1 cellular context compared by ENCODE assay signal in genomic region chr17:41966453-41967140, GRCh38.
TF ChIP-seq lines count a peak whose summit lies in the region.

CNP (plus strand) TSS chr17:41966795; CDS start chr17:41966885, 90 bp downstream.

TF ChIP-seq in K562, 482 proteins besides CTCF, POLR2A, EP300 and RAD21 (continued from another document and continues in another):
- TF ChIP-seq HMBOX1 (IDR thresholded peaks at IDR 0.05) (peak; percentile 38; the same call in 1 of the 2 replicates), UBTF (IDR thresholded peaks at IDR 0.05; ENCODE audit: borderline replicate concordance in 1 of 2, low read depth in 2 of 2, low read length in 2 of 2) (0 out of 4 replicates have a peak, but pooled peaks of 1 of the 2 experiments have one; percentile 34), GATAD2B (IDR thresholded peaks at IDR 0.05; ENCODE audit: borderline replicate concordance) (peak; percentile 82; the same call in 1 of the 2 replicates), PHF8 (IDR thresholded peaks at IDR 0.05; ENCODE audit: borderline replicate concordance, low read length) (peak; percentile 71; the same call in 1 of the 2 replicates), ZBTB33 (CRISPR knock-in tag; IDR thresholded peaks at IDR 0.05) (no peak), KLF13 (tag; IDR thresholded peaks at IDR 0.05; ENCODE audit: borderline replicate concordance, low read depth) (peak; percentile 79; the same call in 1 of the 2 replicates), ZNF318 (IDR thresholded peaks at IDR 0.05; ENCODE audit: borderline replicate concordance in 1 of 2, low read depth in 1 of 2) (no peak), FUS (optimal IDR thresholded peaks at IDR 0.05; ENCODE audit: low read depth, low read length) (peak; percentile 16), TEAD4 (IDR thresholded peaks at IDR 0.05; ENCODE audit: low read length) (0 out of 2 replicates have a peak, but pooled peaks have one; percentile 11), TEAD4 (CRISPR knock-in tag; IDR thresholded peaks at IDR 0.05; ENCODE audit: borderline replicate concordance) (no peak), ZNF140 (CRISPR knock-in tag; IDR thresholded peaks at IDR 0.05) (no peak), MNT (conservative IDR thresholded peaks at IDR 0.05) (peak; percentile 61 to 68), RB1 (IDR thresholded peaks at IDR 0.05; ENCODE audit: low read depth) (peak; percentile 78; the same call in 1 of the 2 replicates), NEUROD1 (IDR thresholded peaks at IDR 0.05; ENCODE audit: borderline replicate concordance, low read depth, low read length, partially characterized antibody) (no peak), PML (IDR thresholded peaks at IDR 0.05; ENCODE audit: low read length) (peak; percentile 4; the same call in 1 of the 2 replicates), ATF7 (IDR thresholded peaks at IDR 0.05) (peak; percentile 16; the same call in 1 of the 2 replicates), RBFOX2 (IDR thresholded peaks at IDR 0.05; ENCODE audit: low read depth, low read length) (peak; percentile 85), IFI16 (CRISPR knock-in tag; IDR thresholded peaks at IDR 0.05) (no peak), MAFF (IDR thresholded peaks at IDR 0.05; ENCODE audit: low read length) (peak; percentile 2; the same call in 1 of the 2 replicates), HNRNPL (IDR thresholded peaks at IDR 0.05; ENCODE audit: low read depth, low read length) (peak; percentile 92), ATF1 (CRISPR knock-in tag; IDR thresholded peaks at IDR 0.05) (no peak), ATF1 (tag; IDR thresholded peaks at IDR 0.05) (peak; percentile 22; the same call in 1 of the 2 replicates), ZNF384 (IDR thresholded peaks at IDR 0.05; ENCODE audit: low read depth, low read length) (no peak), EP400 (IDR thresholded peaks at IDR 0.05) (peak; percentile 5; the same call in 1 of the 2 replicates), MAFG (tag; conservative IDR thresholded peaks at IDR 0.05) (no peak), CEBPB (tag; IDR thresholded peaks at IDR 0.05) (no peak), YBX1 (IDR thresholded peaks at IDR 0.05) (no peak), E2F8 (IDR thresholded peaks at IDR 0.05; ENCODE audit: low read depth, partially characterized antibody) (no peak), ZNF668 (CRISPR knock-in tag; IDR thresholded peaks at IDR 0.05) (no peak), PCBP1 (IDR thresholded peaks at IDR 0.05; ENCODE audit: low read depth, low read length, poor library complexity, severe bottlenecking) (peak; percentile 82), ZNF695 (CRISPR knock-in tag; IDR thresholded peaks at IDR 0.05) (no peak), ZBTB26 (CRISPR knock-in tag; IDR thresholded peaks at IDR 0.05) (no peak), GTF2A2 (tag; IDR thresholded peaks at IDR 0.05) (no peak), ZC3H8 (IDR thresholded peaks at IDR 0.05) (no peak), ZBTB7A (IDR thresholded peaks at IDR 0.05; ENCODE audit: borderline replicate concordance, control insufficient read depth, low read depth, low read length) (no peak; the same call in 1 of the 2 replicates), ZNF655 (CRISPR knock-in tag; IDR thresholded peaks at IDR 0.05) (no peak), NCOA2 (IDR thresholded peaks at IDR 0.05; ENCODE audit: partially characterized antibody in 2 of 2) (no peak), MEIS2 (IDR thresholded peaks at IDR 0.05; ENCODE audit: partially characterized antibody) (peak; percentile 68), XRCC5 (IDR thresholded peaks at IDR 0.05; ENCODE audit: low read depth, low read length) (0 out of 2 replicates have a peak, but pooled peaks have one; percentile 33), MCM2 (IDR thresholded peaks at IDR 0.05; ENCODE audit: low read depth) (no peak), SRF (CRISPR knock-in tag; IDR thresholded peaks at IDR 0.05) (0 out of 4 replicates have a peak, but pooled peaks of 1 of the 2 experiments have one; percentile 12), RBM22 (IDR thresholded peaks at IDR 0.05; ENCODE audit: low read depth, low read length, poor library complexity, severe bottlenecking) (peak; percentile 88)
